ENCODE assay signal across 8 cellular contexts in genomic region chr17:42773290-42774035, GRCh38. TPM values are rescaled to one million over a fixed set of nuclear protein-coding genes. Genes with fewer than 3 reads are reported as not detected.
DNase-seq lines count a peak whose midpoint lies in the region; ATAC-seq and TF ChIP-seq lines count a peak whose summit lies in the region.

Gene VPS25 (plus strand): TSS chr17:42773449. CDS start chr17:42773476, 27 bp downstream.

- no peaks in the 10 kb centered on the region for H4K20me1 ChIP-seq in fibroblast of lung (ENCODE audit: control insufficient read depth, extremely low read depth, insufficient read depth, low read length)

- peak; percentile 44 for TF ChIP-seq CTCF in AG10803 (conservative IDR thresholded peaks at IDR 0.05; ENCODE audit: low read length)
- peak; percentile 19 to 39 for TF ChIP-seq CTCF in fibroblast of lung (conservative IDR thresholded peaks at IDR 0.05 in 1 of 2, IDR thresholded peaks at IDR 0.05 in 1 of 2; ENCODE audit: low read depth in 1 of 2, low read length in 2 of 2)

- peaks cover 12 to 35% (median 29%) of the 10 kb centered on the region in 7 donors for H3K4me1 Mint-ChIP-seq in naive thymus-derived CD4-positive, alpha-beta T cell
- H3K4me1 Mint-ChIP-seq in stimulated activated memory B cell treated with anti-CD40 and anti-IgM and Interleukin-4, amounts not matched to agents 10 μg/mL and 1 μg/mL and 100 μg/mL, for 72 hours: peaks cover 37% of the 10 kb centered on the region

- H3K79me2 ChIP-seq in fibroblast of lung (ENCODE audit: control insufficient read depth, insufficient read depth, low read length): peaks cover 6% of the 10 kb centered on the region

- H3K4me2 ChIP-seq in fibroblast of lung (ENCODE audit: extremely low read depth, insufficient read depth, low read length): peak within 1 kb of the TSS; percentile 100

- peak within 1 kb of the TSS; percentile 94 to 100 (median 98) for H3K4me3 Mint-ChIP-seq in naive thymus-derived CD4-positive, alpha-beta T cell
- peak within 1 kb of the TSS; percentile 100 for H3K4me3 Mint-ChIP-seq in stimulated activated memory B cell treated with anti-CD40 and anti-IgM and Interleukin-4, amounts not matched to agents 10 μg/mL and 1 μg/mL and 100 μg/mL, for 72 hours

- peaks cover 9% of the 10 kb centered on the region for H3K4me1 ChIP-seq in fibroblast of lung (ENCODE audit: control insufficient read depth, extremely low read depth, insufficient read depth, low read length)
- H3K4me1 ChIP-seq in naive thymus-derived CD4-positive, alpha-beta T cell (ENCODE audit: control insufficient read depth in 2 of 2, insufficient read depth in 2 of 2, low read length in 2 of 2): peaks cover 8% of the 10 kb centered on the region in 2 donors

- POLR2A ChIA-PET in naive thymus-derived CD4-positive, alpha-beta T cell (lab: Charles Lee): interaction anchor here (0.6 to 3.2 kb wide), 17 partner anchors 11 to 595 kb away, joined by 3 to 19 read pairs (median 3); partner anchors contain the start of genes BECN1, CNTD1, COA3 and PSME3

- H3K27me3 ChIP-seq in fibroblast of lung (ENCODE audit: control insufficient read depth, insufficient read depth, low read length): no peaks in the 10 kb centered on the region
- H3K27me3 ChIP-seq in naive thymus-derived CD4-positive, alpha-beta T cell (ENCODE audit: control insufficient read depth in 2 of 2, insufficient read depth in 2 of 2, low read length in 2 of 2): no peaks in the 10 kb centered on the region

- intact Hi-C loops in naive thymus-derived CD4-positive, alpha-beta T cell (cut with micrococcal nuclease): loop anchor here in 1 of 2 donors (1.0 kb wide), 1 partner anchor 51 kb away; the partner anchor contains the start of gene BECN1

- H3K27ac ChIP-seq in KOPT-K1 (ENCODE audit: low read depth, low read length, poor library complexity, severe bottlenecking): peak within 1 kb of the TSS; percentile 77
- peak within 1 kb of the TSS; percentile 92 for H3K27ac ChIP-seq in fibroblast of lung (ENCODE audit: insufficient read depth, low read length)
- peak within 1 kb of the TSS; percentile 93 for H3K27ac ChIP-seq in naive thymus-derived CD4-positive, alpha-beta T cell (ENCODE audit: low read depth, low read length)

- ATAC-seq in GM19372 (IDR thresholded peaks at IDR 0.05; ENCODE audit: low read depth, unreplicated experiment): peak; percentile 65
- peak; percentile 96 for ATAC-seq in naive thymus-derived CD4-positive, alpha-beta T cell
- ATAC-seq in stimulated activated memory B cell treated with anti-CD40 and anti-IgM and Interleukin-4, amounts not matched to agents 10 μg/mL and 1 μg/mL and 100 μg/mL, for 72 hours: peak; percentile 92

- H3K9me3 ChIP-seq in KOPT-K1 (ENCODE audit: insufficient read depth, low read length, poor library complexity, severe bottlenecking) (no peaks in the 10 kb centered on the region), fibroblast of lung (ENCODE audit: control insufficient read depth, insufficient read depth, low read depth, low read length) (no peaks in the 10 kb centered on the region)
- H3K9me3 ChIP-seq in naive thymus-derived CD4-positive, alpha-beta T cell (ENCODE audit: control insufficient read depth in 2 of 3, low read length in 3 of 3): no peaks in the 10 kb centered on the region

- H3K4me3 ChIP-seq in AG10803 (ENCODE audit: low read length) (peak within 1 kb of the TSS; percentile 97), fibroblast of lung (replicated peaks in 1 of 4; ENCODE audit: control extremely low read depth in 1 of 4, insufficient read depth in 1 of 4, low read depth in 3 of 4, low read length in 4 of 4) (peak within 1 kb of the TSS; percentile 92 to 100 (median 98))
- H3K4me3 ChIP-seq in naive thymus-derived CD4-positive, alpha-beta T cell (ENCODE audit: low read length): peak within 1 kb of the TSS; percentile 97

- peaks cover 0 to 5% (median 0%) of the 10 kb centered on the region in 5 donors for H3K27me3 Mint-ChIP-seq in naive thymus-derived CD4-positive, alpha-beta T cell
- H3K27me3 Mint-ChIP-seq in stimulated activated memory B cell treated with anti-CD40 and anti-IgM and Interleukin-4, amounts not matched to agents 10 μg/mL and 1 μg/mL and 100 μg/mL, for 72 hours: peaks cover 5% of the 10 kb centered on the region

- CTCF ChIA-PET in naive thymus-derived CD4-positive, alpha-beta T cell (lab: Charles Lee): interaction anchor here (1.0 to 1.5 kb wide), 2 partner anchors 10 to 13 kb away, joined by 4 to 5 read pairs; partner anchors contain the start of gene RAMP2

- DNase-seq in AG10803 (ENCODE audit: low read depth) (peak; percentile 87), RPMI7951 (ENCODE audit: low read depth) (peak; percentile 83), activated T-helper 1 cell treated with Interleukin-2 at 50 U/mL for 16 hours (ENCODE audit: low read depth) (peak; percentile 64), fibroblast of lung (ENCODE audit: low read depth in 2 of 2) (peak; percentile 86 to 91)
- DNase-seq in naive thymus-derived CD4-positive, alpha-beta T cell: peak; percentile 57 to 79 (median 73)

- H3K36me3 ChIP-seq in KOPT-K1 (ENCODE audit: insufficient read depth, low read length): peaks cover 36% of the 10 kb centered on the region
- peaks cover 12% of the 10 kb centered on the region for H3K36me3 ChIP-seq in fibroblast of lung (ENCODE audit: control insufficient read depth, insufficient read depth, low read length)
- H3K36me3 ChIP-seq in naive thymus-derived CD4-positive, alpha-beta T cell (ENCODE audit: control insufficient read depth in 2 of 3, insufficient read depth in 3 of 3, low read length in 3 of 3): peaks cover 0 to 32% (median 0%) of the 10 kb centered on the region in 3 experiments

- peak within 1 kb of the TSS; percentile 88 for H3K9ac ChIP-seq in fibroblast of lung (ENCODE audit: insufficient read depth, low read length)

- H2AFZ ChIP-seq in fibroblast of lung (ENCODE audit: low read length): peak within 1 kb of the TSS; percentile 99

- H3K9me3 Mint-ChIP-seq in naive thymus-derived CD4-positive, alpha-beta T cell: peaks cover 0 to 5% (median 0%) of the 10 kb centered on the region in 11 donors
- no peaks in the 10 kb centered on the region for H3K9me3 Mint-ChIP-seq in stimulated activated memory B cell treated with anti-CD40 and anti-IgM and Interleukin-4, amounts not matched to agents 10 μg/mL and 1 μg/mL and 100 μg/mL, for 72 hours

- peak within 1 kb of the TSS; percentile 96 to 99 (median 98) for H3K27ac Mint-ChIP-seq in naive thymus-derived CD4-positive, alpha-beta T cell
- peak within 1 kb of the TSS; percentile 98 for H3K27ac Mint-ChIP-seq in stimulated activated memory B cell treated with anti-CD40 and anti-IgM and Interleukin-4, amounts not matched to agents 10 μg/mL and 1 μg/mL and 100 μg/mL, for 72 hours

- H3K36me3 Mint-ChIP-seq in naive thymus-derived CD4-positive, alpha-beta T cell: peaks cover 5 to 30% (median 13%) of the 10 kb centered on the region in 5 donors
- H3K36me3 Mint-ChIP-seq in stimulated activated memory B cell treated with anti-CD40 and anti-IgM and Interleukin-4, amounts not matched to agents 10 μg/mL and 1 μg/mL and 100 μg/mL, for 72 hours: peaks cover 34% of the 10 kb centered on the region

RNA-seq across cellular contexts. Expression of gene VPS25, which starts in this region (rescaled TPM):
- 106 and 117 TPM in 2 replicates for total RNA-seq in RPMI7951 (2014; rRNA removed; shearing (Covaris generic))
- 43.6 and 44.7 TPM in 2 replicates for total RNA-seq in fibroblast of lung
- polyA plus RNA-seq in fibroblast of lung: 92.7 and 121 TPM in 2 replicates
- 77.9 and 98.9 TPM in 2 replicates for polyA plus RNA-seq in fibroblast of lung (2012)
- 40.8 and 74.3 TPM in 2 replicates for polyA minus RNA-seq in fibroblast of lung (ENCODE audit: low replicate concordance)
- 10 to 100 TPM; 24.3 to 60.6 (median 37.7) TPM for total RNA-seq in naive thymus-derived CD4-positive, alpha-beta T cell
- polyA plus RNA-seq in naive thymus-derived CD4-positive, alpha-beta T cell: 10 to 100 TPM; 55.0 to 57.2 TPM

Comparison
In these comparisons a context has a peak if more than half of its experiments do, and no peak if none do; other contexts are left out.
1. Peak in every context shown above with its lines: DNase-seq, ATAC-seq, H3K4me3 ChIP-seq and H3K27ac ChIP-seq.